ENCODE assay signal across 27 cellular contexts in genomic region chr11:40987895-40988435, GRCh38.
"Had no signal": no experiment of that assay in that cellular context is flagged by ENCODE, and none has a peak within 500 bp of the region (broad histone marks: within the 10 kb centered on the region; RNA-seq: fewer than 3 reads in every experiment).

No MANE protein-coding gene starts in this region.

- DNase-seq: activated B cell treated with CpG ODN at 0.5 μM for 24 hours; activated CD4-positive, alpha-beta T cell treated with anti-CD3 and anti-CD28 coated beads for 1 hour; activated CD4-positive, alpha-beta T cell treated with anti-CD3 and anti-CD28 coated beads, Interleukin-2, amount 10 ng/mL, durations not matched to agents 24 days and 14 days; activated CD4-positive, alpha-beta T cell treated with anti-CD3 and anti-CD28 coated beads, Interleukin-2, amount 50 U/mL, for 48 hours; activated CD8-positive, alpha-beta memory T cell treated with anti-CD3 and anti-CD28 coated beads, Interleukin-2, amount 10 ng/mL, durations not matched to agents 7 days and 5 days; activated effector memory CD4-positive, alpha-beta T cell treated with Interleukin-2 at 50 U/mL for 16 hours; activated naive CD4-positive, alpha-beta T cell treated with Interleukin-2 at 50 U/mL for 16 hours; activated naive CD8-positive, alpha-beta T cell treated with anti-CD3 and anti-CD28 coated beads, Interleukin-2, amount 50 U/mL, for 24 hours; activated T-cell treated with anti-CD3 and anti-CD28 coated beads, Interleukin-2, amount 50 U/mL, for 24 hours; amniotic stem cell; body of pancreas; Kasumi-1; KBM-7; NCI-H1048; NCI-H146; NCI-H187 treated with DMSO at 0.1 percent for 48 hours; NCI-H2081 treated with DMSO at 0.1 percent for 48 hours; NCI-H526; NCI-H774; NK-92 treated with Interleukin-12 subunit alpha and Interleukin-12 subunit beta, amount 100 ng/mL, for 24 hours; OCI-M1; SIG-M5; T-cell; T-helper 2 cell; T1000 had no signal

- H3K4me1 ChIP-seq: ascending aorta, body of pancreas had no signal

- H3K36me3 ChIP-seq: ascending aorta had no signal

- H3K9me3 ChIP-seq: ascending aorta, body of pancreas had no signal

- H3K27ac ChIP-seq: ascending aorta, body of pancreas had no signal

- ATAC-seq: activated CD8-positive, alpha-beta memory T cell treated with anti-CD3 and anti-CD28 coated beads, Interleukin-2, amount 10 ng/mL, durations not matched to agents 7 days and 5 days; activated naive CD4-positive, alpha-beta T cell treated with anti-CD3 and anti-CD28 coated beads, Interleukin-2, amount 50 U/mL, for 72 hours; activated naive CD8-positive, alpha-beta T cell treated with anti-CD3 and anti-CD28 coated beads, Interleukin-2, amount 50 U/mL, for 24 hours; body of pancreas; T-cell had no signal

- H3K4me3 ChIP-seq: ascending aorta, body of pancreas had no signal

- H3K27me3 ChIP-seq: ascending aorta, body of pancreas had no signal
